ENCODE assay signal across 16 cellular contexts in genomic region chr2:152344561-152345195, GRCh38. TPM values are rescaled to one million over a fixed set of nuclear protein-coding genes. Genes with fewer than 3 reads are reported as not detected.
DNase-seq lines count a peak whose midpoint lies in the region; TF ChIP-seq lines count a peak whose summit lies in the region.
"Had no signal": no experiment of that assay in that cellular context is flagged by ENCODE, and none has a peak within 500 bp of the region (broad histone marks: within the 10 kb centered on the region; RNA-seq: fewer than 3 reads in every experiment).

No MANE protein-coding gene starts in this region.

- peak; percentile 67 for DNase-seq in COR-L47 (lab: John Stamatoyannopoulos, UW)
- DNase-seq in NCI-H1105 (lab: John Stamatoyannopoulos, UW) = peak; percentile 16
- peak; percentile 22 to 28 for DNase-seq in NCI-H526 (lab: John Stamatoyannopoulos, UW)
- DNase-seq in mesenteric fat pad (ENCODE audit: low spot score) = no peak
- no peak for DNase-seq in GM13976 (ENCODE audit: low spot score)
- no peak for DNase-seq in NK-92 treated with Interleukin-12 subunit alpha and Interleukin-12 subunit beta, amount 100 ng/mL, for 24 hours (lab: John Stamatoyannopoulos, UW)
- DNase-seq: AML-193, Calu3, GF-D8, H7, KG1, MM.1S, NCI-H1694, NCI-H524 treated with DMSO at 0.1 percent for 48 hours, SW 1271 had no signal

- no peak for TF ChIP-seq CTCF in GM13976 (IDR thresholded peaks at IDR 0.05; ENCODE audit: borderline replicate concordance, control extremely low read depth, extremely low read depth, insufficient read depth, missing control alignments)

- peak overlapping the region; percentile 16 for H3K27ac ChIP-seq in angular gyrus (ENCODE audit: low read depth, low read length)

- in situ Hi-C loops in GM13976 (cut with MboI; ENCODE audit: low sequenced_read_pairs, unreplicated experiment) = no loop called here

RNA-seq across cellular contexts. Expression of gene FMNL2, which starts 9.7 kb away (rescaled TPM):
- 57.6 TPM for total RNA-seq in mesenteric fat pad

Comparison
In these comparisons a context has a peak if more than half of its experiments do, and no peak if none do; other contexts are left out.
1. DNase-seq: peak in COR-L47 (single experiment), NCI-H1105 (single experiment) and NCI-H526 (2 of 2); none in mesenteric fat pad (single experiment), GM13976 (single experiment) and NK-92 treated with Interleukin-12 subunit alpha and Interleukin-12 subunit beta, amount 100 ng/mL, for 24 hours (single experiment).